ENCODE assay signal across 34 cellular contexts in the genomic region with DNA sequence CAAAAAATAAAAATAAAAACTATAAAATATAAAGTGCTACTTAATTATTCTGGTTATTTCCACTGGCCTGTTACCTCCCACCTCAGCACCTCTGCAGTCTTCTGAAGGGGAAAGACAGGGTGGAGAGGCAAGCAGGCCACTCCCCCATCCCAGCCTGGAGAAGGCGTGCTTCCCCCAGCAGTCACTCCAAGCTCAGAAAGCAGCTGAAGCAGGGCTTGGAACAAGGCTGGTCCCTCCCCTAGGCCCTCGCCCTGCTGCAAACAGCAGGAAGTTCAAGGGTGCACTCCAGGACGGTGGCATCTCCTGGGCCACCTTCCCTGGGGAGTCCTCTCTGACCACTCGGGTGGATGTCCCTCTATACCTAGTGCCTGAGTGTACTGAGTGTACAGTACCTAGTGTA. TPM values are rescaled to one million over a fixed set of nuclear protein-coding genes. Genes with fewer than 3 reads are reported as not detected.
DNase-seq lines count a peak whose midpoint lies in the region; ATAC-seq, FAIRE-seq and TF ChIP-seq lines count a peak whose summit lies in the region.
"Had no signal": no experiment of that assay in that cellular context is flagged by ENCODE, and none has a peak within 500 bp of the region (broad histone marks: within the 10 kb centered on the region; RNA-seq: fewer than 3 reads in every experiment).

No MANE protein-coding gene starts in this region.

- H3K4me3 Mint-ChIP-seq in WTC11, result no peak overlapping the region
- H3K4me3 Mint-ChIP-seq: activated CD8-positive, alpha-beta memory T cell treated with anti-CD3 and anti-CD28 coated beads, Interleukin-2, amount 10 ng/mL, durations not matched to agents 7 days and 5 days; activated naive CD4-positive, alpha-beta T cell treated with anti-CD3 and anti-CD28 coated beads for 36 hours; activated T-cell treated with anti-CD3 and anti-CD28 coated beads, Interleukin-2, amount 50 U/mL, for 72 hours; CD4-positive, CD25-positive, alpha-beta regulatory T cell had no signal

- H3K9me3 ChIP-seq in HEK293 (ENCODE audit: control insufficient read depth, insufficient read depth, low read depth, low read length) (no peaks in the 10 kb centered on the region), lower lobe of right lung (no peaks in the 10 kb centered on the region)
- H3K9me3 ChIP-seq: breast epithelium, colonic mucosa, SK-N-SH, upper lobe of left lung had no signal

- no peaks in the 10 kb centered on the region for H3K9me3 Mint-ChIP-seq in WTC11
- H3K9me3 Mint-ChIP-seq: activated naive CD4-positive, alpha-beta T cell treated with anti-CD3 and anti-CD28 coated beads for 36 hours; activated T-cell treated with anti-CD3 and anti-CD28 coated beads, Interleukin-2, amount 50 U/mL, for 72 hours; CD4-positive, CD25-positive, alpha-beta regulatory T cell had no signal

- POLR2A ChIA-PET in HEK293 (lab: Yijun Ruan, JAX), result no interaction called here
- POLR2A ChIA-PET in WTC11 (lab: Charles Lee), result no interaction called here

- intact Hi-C loops in lower lobe of right lung (cut with DNase I), result no loop called here

- FAIRE-seq in G401.6 (lab: Jason Lieb, UNC), result peak; percentile 88
- FAIRE-seq: frontal cortex, GM18507 had no signal

- no peaks in the 10 kb centered on the region for H3K36me3 ChIP-seq in HEK293 (ENCODE audit: control insufficient read depth in 2 of 2, insufficient read depth in 1 of 2, low read length in 2 of 2)
- H3K36me3 ChIP-seq in lower lobe of right lung, result no peaks in the 10 kb centered on the region
- H3K36me3 ChIP-seq: breast epithelium, colonic mucosa, upper lobe of left lung had no signal

- ATAC-seq in WTC11, result peak; percentile 79
- peak; percentile 81 to 83 for ATAC-seq in lower lobe of right lung
- no peak for ATAC-seq in HG03342 (IDR thresholded peaks at IDR 0.05; ENCODE audit: unreplicated experiment)
- ATAC-seq: activated T-cell treated with anti-CD3 and anti-CD28 coated beads, Interleukin-2, amount 50 U/mL, for 72 hours; esophagus mucosa had no signal

- TF ChIP-seq CTCF in HEK293 (tag by site-specific recombination; IDR thresholded peaks at IDR 0.05), result no peak
- no peak for TF ChIP-seq CTCF in WTC11 (IDR thresholded peaks at IDR 0.05)
- TF ChIP-seq CTCF in lower lobe of right lung (IDR thresholded peaks at IDR 0.05), result no peak

- no peaks in the 10 kb centered on the region for H3K27me3 ChIP-seq in lower lobe of right lung (ENCODE audit: low read depth)
- H3K27me3 ChIP-seq: breast epithelium, colonic mucosa, hepatocyte, upper lobe of left lung had no signal

- no peaks in the 10 kb centered on the region; the same call in 1 of the 2 replicates for H3K27me3 Mint-ChIP-seq in WTC11 (ENCODE audit: low read depth)
- H3K27me3 Mint-ChIP-seq: activated CD8-positive, alpha-beta memory T cell treated with anti-CD3 and anti-CD28 coated beads, Interleukin-2, amount 10 ng/mL, durations not matched to agents 7 days and 5 days had no signal

- CTCF ChIA-PET in HEK293 (lab: Yijun Ruan, JAX), result no interaction called here
- CTCF ChIA-PET in WTC11 (lab: Charles Lee), result interaction anchor here (1.0 kb wide), 1 partner anchor 21 kb away, joined by 4 read pairs; no protein-coding TSS in a partner anchor

- no peak overlapping the region for H3K4me3 ChIP-seq in HEK293 (ENCODE audit: low read depth, low read length)
- no peak overlapping the region for H3K4me3 ChIP-seq in lower lobe of right lung
- H3K4me3 ChIP-seq: breast epithelium, colonic mucosa, hepatocyte, upper lobe of left lung had no signal

- H3K4me1 Mint-ChIP-seq in WTC11, result peaks cover 42% of the 10 kb centered on the region

- H3K36me3 Mint-ChIP-seq in WTC11, result peaks cover 3% of the 10 kb centered on the region; the same call in 1 of the 2 replicates
- H3K36me3 Mint-ChIP-seq: activated CD8-positive, alpha-beta memory T cell treated with anti-CD3 and anti-CD28 coated beads, Interleukin-2, amount 10 ng/mL, durations not matched to agents 7 days and 5 days; CD4-positive, CD25-positive, alpha-beta regulatory T cell had no signal

- H3K4me1 ChIP-seq in HEK293 (ENCODE audit: control insufficient read depth, insufficient read depth, low read length) (no peaks in the 10 kb centered on the region), lower lobe of right lung (peaks cover 16% of the 10 kb centered on the region)
- H3K4me1 ChIP-seq: breast epithelium, colonic mucosa had no signal

- no peak overlapping the region for H3K27ac ChIP-seq in HEK293 (ENCODE audit: extremely low read depth, low read depth, low read length)
- peak overlapping the region; percentile 18 for H3K27ac ChIP-seq in lower lobe of right lung
- H3K27ac ChIP-seq: breast epithelium, colonic mucosa, hepatocyte, RWPE1, VCaP had no signal

- 0 out of 2 replicates have a peak overlapping the region, but pooled peaks have one; percentile 15 for H3K27ac Mint-ChIP-seq in WTC11
- H3K27ac Mint-ChIP-seq: activated CD8-positive, alpha-beta memory T cell treated with anti-CD3 and anti-CD28 coated beads, Interleukin-2, amount 10 ng/mL, durations not matched to agents 7 days and 5 days; activated naive CD4-positive, alpha-beta T cell treated with anti-CD3 and anti-CD28 coated beads for 36 hours; activated T-cell treated with anti-CD3 and anti-CD28 coated beads, Interleukin-2, amount 50 U/mL, for 72 hours had no signal

- peak; percentile 32 for DNase-seq in WTC11 (ENCODE audit: low spot score)
- DNase-seq in lower lobe of right lung, result peak; percentile 77
- no peak for DNase-seq in NCI-H1105 treated with DMSO at 0.1 percent for 48 hours (lab: John Stamatoyannopoulos, UW)
- DNase-seq in OCI-M2 (lab: John Stamatoyannopoulos, UW; ENCODE audit: unreplicated experiment), result no peak
- DNase-seq in amygdala (lab: John Stamatoyannopoulos, UW), result no peak
- DNase-seq: activated CD4-positive, alpha-beta T cell treated with anti-CD3 and anti-CD28 coated beads, Interleukin-2, amount 50 U/mL, for 1 hour; activated CD8-positive, alpha-beta memory T cell treated with anti-CD3 and anti-CD28 coated beads, Interleukin-2, amount 10 ng/mL, durations not matched to agents 7 days and 5 days; activated naive CD4-positive, alpha-beta T cell treated with anti-CD3 and anti-CD28 coated beads for 36 hours; activated T-cell treated with anti-CD3 and anti-CD28 coated beads, Interleukin-2, amount 50 U/mL, for 72 hours; amniotic stem cell; CD4-positive, CD25-positive, alpha-beta regulatory T cell; colonic mucosa; effector memory CD4-positive, alpha-beta T cell; GF-D8; GOT3; islet precursor cell; Kasumi-1; NCI-H1048; NCI-H2081; nucleus accumbens; SK-N-SH; T-helper 2 cell had no signal

TF ChIP-seq in HEK293, 187 proteins besides CTCF, POLR2A, EP300 and RAD21:
- TF ChIP-seq ZNF214 (tag by site-specific recombination; IDR thresholded peaks at IDR 0.05; ENCODE audit: borderline replicate concordance), result no peak
- 0 out of 2 replicates have a peak, but pooled peaks have one; percentile 11 for TF ChIP-seq ZIC2 (tag by site-specific recombination; IDR thresholded peaks at IDR 0.05)
TF ChIP-seq in HEK293: peak in this region for 1.

TF ChIP-seq in WTC11, 78 proteins besides CTCF, POLR2A, EP300 and RAD21 (continues in another document):
- no peak for TF ChIP-seq ELF4 (CRISPR knock-in tag; IDR thresholded peaks at IDR 0.05; ENCODE audit: low read depth)
- TF ChIP-seq FOXK1 (CRISPR knock-in tag; IDR thresholded peaks at IDR 0.05), result no peak
- TF ChIP-seq, protein P1, sequence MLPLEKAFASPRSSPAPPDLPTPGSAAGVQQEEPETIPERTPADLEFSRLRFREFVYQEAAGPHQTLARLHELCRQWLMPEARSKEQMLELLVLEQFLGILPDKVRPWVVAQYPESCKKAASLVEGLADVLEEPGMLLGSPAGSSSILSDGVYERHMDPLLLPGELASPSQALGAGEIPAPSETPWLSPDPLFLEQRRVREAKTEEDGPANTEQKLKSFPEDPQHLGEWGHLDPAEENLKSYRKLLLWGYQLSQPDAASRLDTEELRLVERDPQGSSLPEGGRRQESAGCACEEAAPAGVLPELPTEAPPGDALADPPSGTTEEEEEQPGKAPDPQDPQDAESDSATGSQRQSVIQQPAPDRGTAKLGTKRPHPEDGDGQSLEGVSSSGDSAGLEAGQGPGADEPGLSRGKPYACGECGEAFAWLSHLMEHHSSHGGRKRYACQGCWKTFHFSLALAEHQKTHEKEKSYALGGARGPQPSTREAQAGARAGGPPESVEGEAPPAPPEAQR (CRISPR knock-in tag; IDR thresholded peaks at IDR 0.05), result no peak
- TF ChIP-seq, protein P2, sequence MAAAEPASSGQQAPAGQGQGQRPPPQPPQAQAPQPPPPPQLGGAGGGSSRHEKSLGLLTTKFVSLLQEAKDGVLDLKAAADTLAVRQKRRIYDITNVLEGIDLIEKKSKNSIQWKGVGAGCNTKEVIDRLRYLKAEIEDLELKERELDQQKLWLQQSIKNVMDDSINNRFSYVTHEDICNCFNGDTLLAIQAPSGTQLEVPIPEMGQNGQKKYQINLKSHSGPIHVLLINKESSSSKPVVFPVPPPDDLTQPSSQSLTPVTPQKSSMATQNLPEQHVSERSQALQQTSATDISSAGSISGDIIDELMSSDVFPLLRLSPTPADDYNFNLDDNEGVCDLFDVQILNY (CRISPR knock-in tag; IDR thresholded peaks at IDR 0.05), result no peak
- TF ChIP-seq CBFB (CRISPR knock-in tag; IDR thresholded peaks at IDR 0.05; ENCODE audit: low read depth), result no peak
- TF ChIP-seq, protein P3, sequence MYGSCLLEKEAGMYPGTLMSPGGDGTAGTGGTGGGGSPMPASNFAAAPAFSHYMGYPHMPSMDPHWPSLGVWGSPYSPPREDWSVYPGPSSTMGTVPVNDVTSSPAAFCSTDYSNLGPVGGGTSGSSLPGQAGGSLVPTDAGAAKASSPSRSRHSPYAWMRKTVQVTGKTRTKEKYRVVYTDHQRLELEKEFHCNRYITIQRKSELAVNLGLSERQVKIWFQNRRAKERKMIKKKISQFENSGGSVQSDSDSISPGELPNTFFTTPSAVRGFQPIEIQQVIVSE (CRISPR knock-in tag; IDR thresholded peaks at IDR 0.05; ENCODE audit: borderline replicate concordance), result no peak
- no peak for TF ChIP-seq CREM (CRISPR knock-in tag; IDR thresholded peaks at IDR 0.05)
- no peak for TF ChIP-seq KAT7 (CRISPR knock-in tag; IDR thresholded peaks at IDR 0.05; ENCODE audit: borderline replicate concordance)
- TF ChIP-seq FOXP1 (CRISPR knock-in tag; IDR thresholded peaks at IDR 0.05; ENCODE audit: borderline replicate concordance), result no peak
- TF ChIP-seq ZNF232 (CRISPR knock-in tag; IDR thresholded peaks at IDR 0.05), result no peak

RNA-seq across cellular contexts. Expression of a gene that starts 21.4 kb away (rescaled TPM):
- total RNA-seq in WTC11 (2021) (22.0 to 23.4 TPM (median 22.3 TPM) in 3 replicates), lower lobe of right lung (105 TPM)
- total RNA-seq: pulmonary artery endothelial cell had no signal

Comparison
In these comparisons a context has a peak if more than half of its experiments do, and no peak if none do; other contexts are left out.
1. DNase-seq: peak in WTC11 (single experiment) and lower lobe of right lung (single experiment); none in NCI-H1105 treated with DMSO at 0.1 percent for 48 hours (single experiment), OCI-M2 (single experiment) and amygdala (0 of 56).